26 cellular contexts compared by ENCODE assay signal in genomic region chr6:3946779-3947178, GRCh38.
A peak's percentile ranks its signal among the peaks of the same experiment; 100 is the strongest.
DNase-seq lines count a peak whose midpoint lies in the region; ATAC-seq, FAIRE-seq and TF ChIP-seq lines count a peak whose summit lies in the region.
"Had no signal": no experiment of that assay in that cellular context is flagged by ENCODE, and none has a peak within 500 bp of the region (broad histone marks: within the 10 kb centered on the region; RNA-seq: fewer than 3 reads in every experiment).

No MANE protein-coding gene starts in this region.

- H3K36me3 Mint-ChIP-seq in GM23338 (ENCODE audit: low read depth) (no peaks in the 10 kb centered on the region), MCF 10A (ENCODE audit: insufficient read depth, unreplicated experiment) (no peaks in the 10 kb centered on the region)
- H3K36me3 Mint-ChIP-seq in activated CD4-positive, alpha-beta T cell treated with anti-CD3 and anti-CD28 coated beads, Interleukin-2, amount 10 ng/mL, durations not matched to agents 7 days and 5 days (ENCODE audit: low read depth), result no peaks in the 10 kb centered on the region
- H3K36me3 Mint-ChIP-seq: activated CD8-positive, alpha-beta memory T cell treated with anti-CD3 and anti-CD28 coated beads, Interleukin-2, amount 10 ng/mL, durations not matched to agents 7 days and 5 days; brain; neural progenitor cell had no signal

- no peaks in the 10 kb centered on the region for H3K36me3 ChIP-seq in GM23338 (ENCODE audit: insufficient read depth)
- no peaks in the 10 kb centered on the region for H3K36me3 ChIP-seq in H1 (ENCODE audit: control insufficient read depth in 2 of 4, insufficient read depth in 4 of 4, low read length in 3 of 4)
- H3K36me3 ChIP-seq: BE2C, neural progenitor cell, SJCRH30, transverse colon had no signal

- H3K23ac ChIP-seq in H1 (ENCODE audit: insufficient read length), result no peak overlapping the region

- H2AK5ac ChIP-seq in H1 (ENCODE audit: low read depth, low read length), result no peak overlapping the region

- H3K9me3 Mint-ChIP-seq in GM23338 (no peaks in the 10 kb centered on the region; the same call in 2 of the 3 replicates), MCF 10A (ENCODE audit: unreplicated experiment) (peaks cover 4% of the 10 kb centered on the region)
- H3K9me3 Mint-ChIP-seq in activated CD4-positive, alpha-beta T cell treated with anti-CD3 and anti-CD28 coated beads, Interleukin-2, amount 10 ng/mL, durations not matched to agents 7 days and 5 days, result peaks cover 3% of the 10 kb centered on the region
- H3K9me3 Mint-ChIP-seq: activated T-cell treated with anti-CD3 and anti-CD28 coated beads, Interleukin-2, amount 50 U/mL, for 72 hours had no signal

- H2BK5ac ChIP-seq in H1 (ENCODE audit: low read depth, low read length), result no peak overlapping the region

- no peak overlapping the region; the same call in 1 of the 2 replicates for H4K8ac ChIP-seq in H1 (ENCODE audit: extremely low read depth, insufficient read depth, low read length)

- H2AFZ ChIP-seq in GM23338 (peak overlapping the region; percentile 83; the same call in 1 of the 2 replicates), H1 (ENCODE audit: low read length) (0 out of 2 replicates have a peak overlapping the region, but pooled peaks have one; percentile 36)
- H2AFZ ChIP-seq: neural progenitor cell had no signal

- H3K27ac ChIP-seq in GM23338 (ENCODE audit: low read depth) (no peak overlapping the region), H1 (ENCODE audit: low read depth, low read length) (no peak overlapping the region)
- H3K27ac ChIP-seq: HL-60, neural progenitor cell, SJCRH30, transverse colon had no signal

- H2BK12ac ChIP-seq in H1 (ENCODE audit: low read depth, low read length), result no peak overlapping the region

- H3K79me2 ChIP-seq in GM23338 (replicated peaks; ENCODE audit: insufficient read depth) (no peaks in the 10 kb centered on the region), H1 (ENCODE audit: control insufficient read depth in 1 of 2, insufficient read depth in 2 of 2, low read length in 2 of 2) (no peaks in the 10 kb centered on the region)

- H4K91ac ChIP-seq in H1 (replicated peaks; ENCODE audit: insufficient read length, low read length), result no peak overlapping the region

- H3K9me3 ChIP-seq in H1 (ENCODE audit: insufficient read depth in 2 of 2, low read depth in 1 of 2, low read length in 1 of 2), result no peaks in the 10 kb centered on the region
- H3K9me3 ChIP-seq: BE2C, SJCRH30, transverse colon had no signal

- H3K27me3 ChIP-seq in GM23338 (ENCODE audit: insufficient read depth) (no peaks in the 10 kb centered on the region), H1 (replicated peaks in 1 of 4; ENCODE audit: control insufficient read depth in 3 of 4, extremely low read depth in 1 of 4, insufficient read depth in 3 of 4, low read length in 3 of 4) (no peaks in the 10 kb centered on the region)
- H3K27me3 ChIP-seq: neural progenitor cell, SJCRH30 had no signal

- 62% methylated on average over 12 of the region's 12 CpGs; no CpG with 5 or more reads in 1 of the 2 experiments for WGBS in H1 (ENCODE audit: extremely low coverage in 1 of 2, insufficient coverage in 1 of 2, insufficient read length in 1 of 2, insufficient replicate concordance in 2 of 2, low coverage in 1 of 2, low lambda C conversion rate in 2 of 2, missing lambda C conversion rate in 1 of 2), 2 experiments

- H3K4me1 ChIP-seq in GM23338 (ENCODE audit: insufficient read depth) (peaks cover 14% of the 10 kb centered on the region), H1 (replicated peaks in 1 of 4; ENCODE audit: control insufficient read depth in 3 of 4, insufficient read depth in 4 of 4, low read length in 3 of 4) (peaks cover 0 to 6% (median 2%) of the 10 kb centered on the region in 4 experiments; a peak in 1 of 7 replicates)
- H3K4me1 ChIP-seq: BE2C, SJCRH30 had no signal

- H3K4me3 Mint-ChIP-seq in GM23338 (no peak overlapping the region), MCF 10A (ENCODE audit: unreplicated experiment) (no peak overlapping the region)
- H3K4me3 Mint-ChIP-seq in activated CD4-positive, alpha-beta T cell treated with anti-CD3 and anti-CD28 coated beads, Interleukin-2, amount 10 ng/mL, durations not matched to agents 7 days and 5 days, result no peak overlapping the region
- H3K4me3 Mint-ChIP-seq: activated CD8-positive, alpha-beta memory T cell treated with anti-CD3 and anti-CD28 coated beads, Interleukin-2, amount 10 ng/mL, durations not matched to agents 7 days and 5 days; activated T-cell treated with anti-CD3 and anti-CD28 coated beads, Interleukin-2, amount 50 U/mL, for 72 hours; brain; neural progenitor cell had no signal

- H3K23me2 ChIP-seq in H1 (ENCODE audit: low read depth, low read length), result no peaks in the 10 kb centered on the region

- TF ChIP-seq RAD21 in H1 (IDR thresholded peaks at IDR 0.05 in 1 of 2, conservative IDR thresholded peaks at IDR 0.05 in 1 of 2; ENCODE audit: low read depth in 2 of 2, low read length in 2 of 2), result no peak

- no peak overlapping the region for H4K5ac ChIP-seq in H1 (ENCODE audit: insufficient read length, low read depth, low read length)

- no peaks in the 10 kb centered on the region for H3F3A ChIP-seq in GM23338 (replicated peaks; ENCODE audit: low read depth)

- POLR2A ChIA-PET in H1 (lab: Charles Lee; ENCODE audit: partially characterized antibody) (no interaction called here), MCF 10A (lab: Yijun Ruan, JAX) (no interaction called here)
- POLR2A ChIA-PET in activated CD4-positive, alpha-beta T cell treated with anti-CD3 and anti-CD28 coated beads, Interleukin-2, amount 10 ng/mL, durations not matched to agents 7 days and 5 days (lab: Charles Lee), result no interaction called here

- no peak for TF ChIP-seq EP300 in H1 (IDR thresholded peaks at IDR 0.05; ENCODE audit: borderline replicate concordance in 1 of 2, low read depth in 2 of 2, low read length in 2 of 2)

- no peak overlapping the region for H3K27ac Mint-ChIP-seq in GM23338
- H3K27ac Mint-ChIP-seq in activated CD4-positive, alpha-beta T cell treated with anti-CD3 and anti-CD28 coated beads, Interleukin-2, amount 10 ng/mL, durations not matched to agents 7 days and 5 days, result no peak overlapping the region
- H3K27ac Mint-ChIP-seq in MCF 10A (ENCODE audit: low read depth, unreplicated experiment), result no peak overlapping the region
- H3K27ac Mint-ChIP-seq: activated CD8-positive, alpha-beta memory T cell treated with anti-CD3 and anti-CD28 coated beads, Interleukin-2, amount 10 ng/mL, durations not matched to agents 7 days and 5 days; activated T-cell treated with anti-CD3 and anti-CD28 coated beads, Interleukin-2, amount 50 U/mL, for 72 hours; brain; neural progenitor cell; progenitor cell of endocrine pancreas had no signal

- no peak overlapping the region for H3K14ac ChIP-seq in H1 (ENCODE audit: insufficient read length)

- no TSS peak for BruUV-seq in MCF 10A (replicated peaks; lab: Mats Ljungman, UMichigan)

- no peak overlapping the region for H3K4ac ChIP-seq in H1 (replicated peaks; ENCODE audit: insufficient read length, low read depth, low read length)

- 0 out of 4 replicates have a peak, but pooled peaks of 1 of the 2 experiments have one; percentile 15 for TF ChIP-seq CTCF in GM23338 (conservative IDR thresholded peaks at IDR 0.05; ENCODE audit: low read depth in 2 of 2)
- no peak for TF ChIP-seq CTCF in H1 (IDR thresholded peaks at IDR 0.05; ENCODE audit: control extremely low read depth in 1 of 3, insufficient read depth in 1 of 3, low read depth in 1 of 3, low read length in 3 of 3)
- no peak for TF ChIP-seq CTCF in MCF 10A (IDR thresholded peaks at IDR 0.05; ENCODE audit: unreplicated experiment)

- H3K4me2 ChIP-seq in GM23338 (no peak overlapping the region), H1 (ENCODE audit: insufficient read depth in 1 of 2, low read depth in 2 of 2, low read length in 2 of 2) (no peak overlapping the region)
- H3K4me2 ChIP-seq: neural progenitor cell had no signal

- no peak overlapping the region for H2BK120ac ChIP-seq in H1 (replicated peaks; ENCODE audit: low read depth, low read length)

- CTCF ChIA-PET in H1 (lab: Charles Lee; ENCODE audit: partially characterized antibody) (interaction anchor here (1.2 to 2.0 kb wide), 3 partner anchors 12 to 44 kb away, joined by 3 to 8 read pairs (median 4); no protein-coding TSS in a partner anchor), MCF 10A (lab: Yijun Ruan, JAX) (no interaction called here)
- CTCF ChIA-PET in activated CD4-positive, alpha-beta T cell treated with anti-CD3 and anti-CD28 coated beads, Interleukin-2, amount 10 ng/mL, durations not matched to agents 7 days and 5 days (lab: Charles Lee), result no interaction called here

- FAIRE-seq in H1 (lab: Jason Lieb, UNC), result no peak
- FAIRE-seq: GM19239 had no signal

- no peaks in the 10 kb centered on the region for H3K9me2 ChIP-seq in GM23338 (ENCODE audit: insufficient read depth)

- H3K18ac ChIP-seq in H1 (ENCODE audit: extremely low read depth, low read length), result no peak overlapping the region

- H3K56ac ChIP-seq in H1 (replicated peaks; ENCODE audit: insufficient read length, low read depth, low read length), result no peak overlapping the region

- H4K20me1 ChIP-seq in GM23338 (replicated peaks; ENCODE audit: insufficient read depth), result no peaks in the 10 kb centered on the region
- no peaks in the 10 kb centered on the region for H4K20me1 ChIP-seq in H1 (replicated peaks in 1 of 2; ENCODE audit: control insufficient read depth in 1 of 2, insufficient read depth in 2 of 2, low read length in 2 of 2)

- H2BK20ac ChIP-seq in H1 (ENCODE audit: low read length), result no peak overlapping the region

- no peak overlapping the region for H2BK15ac ChIP-seq in H1 (ENCODE audit: low read length)

- no peak for TF ChIP-seq POLR2A in H1 (IDR thresholded peaks at IDR 0.05; ENCODE audit: control extremely low read depth in 1 of 2, low read depth in 2 of 2, low read length in 2 of 2)

- H3K4me1 Mint-ChIP-seq in GM23338 (peaks cover 19% of the 10 kb centered on the region), MCF 10A (ENCODE audit: insufficient read depth, unreplicated experiment) (no peaks in the 10 kb centered on the region)
- peaks cover 3% of the 10 kb centered on the region for H3K4me1 Mint-ChIP-seq in activated CD4-positive, alpha-beta T cell treated with anti-CD3 and anti-CD28 coated beads, Interleukin-2, amount 10 ng/mL, durations not matched to agents 7 days and 5 days
- H3K4me1 Mint-ChIP-seq: brain, neural progenitor cell had no signal

- no peaks in the 10 kb centered on the region for H3K27me3 Mint-ChIP-seq in GM23338 (ENCODE audit: insufficient read depth, low read depth, poor library complexity)
- H3K27me3 Mint-ChIP-seq in activated CD4-positive, alpha-beta T cell treated with anti-CD3 and anti-CD28 coated beads, Interleukin-2, amount 10 ng/mL, durations not matched to agents 7 days and 5 days, result peaks cover 51% of the 10 kb centered on the region
- no peaks in the 10 kb centered on the region for H3K27me3 Mint-ChIP-seq in MCF 10A (ENCODE audit: insufficient read depth, unreplicated experiment)
- H3K27me3 Mint-ChIP-seq: brain had no signal

- H3K79me1 ChIP-seq in H1 (ENCODE audit: low read depth, low read length), result no peaks in the 10 kb centered on the region

- H3K4me3 ChIP-seq in GM23338 (no peak overlapping the region), H1 (ENCODE audit: extremely low read depth in 1 of 4, insufficient read depth in 2 of 4, low read depth in 3 of 4, low read length in 4 of 4) (no peak overlapping the region)
- H3K4me3 ChIP-seq: neural progenitor cell, SJCRH30, transverse colon had no signal

- H3K9ac ChIP-seq in H1 (replicated peaks in 1 of 4; ENCODE audit: extremely low read depth in 1 of 4, low read depth in 3 of 4, low read length in 3 of 4), result no peak overlapping the region
- H3K9ac ChIP-seq: neural progenitor cell had no signal

- intact Hi-C loops in MCF 10A (cut with micrococcal nuclease), result no loop called here

- DNase-seq in EH (ENCODE audit: low read depth) (peak; percentile 49), GM23338 (ENCODE audit: low spot score) (peak; percentile 44), H1 (ENCODE audit: low read depth in 1 of 2, low spot score in 2 of 2) (no peak), occipital lobe (lab: John Stamatoyannopoulos, UW) (peak; percentile 5), MCF 10A (ENCODE audit: unreplicated experiment) (no peak)
- no peak for DNase-seq in activated CD4-positive, alpha-beta T cell treated with anti-CD3 and anti-CD28 coated beads, Interleukin-2, amount 10 ng/mL, durations not matched to agents 7 days and 5 days
- DNase-seq: ACHN; activated CD4-positive, alpha-beta T cell treated with anti-CD3 and anti-CD28 coated beads, Interleukin-2, amount 50 U/mL, for 1 hour; activated CD8-positive, alpha-beta memory T cell treated with anti-CD3 and anti-CD28 coated beads, Interleukin-2, amount 10 ng/mL, durations not matched to agents 7 days and 5 days; activated naive CD4-positive, alpha-beta T cell; activated T-cell treated with anti-CD3 and anti-CD28 coated beads, Interleukin-2, amount 50 U/mL, for 72 hours; BE2C; GDM1; mammary epithelial cell; NCI-H1694 treated with DMSO at 0.1 percent for 48 hours; NCI-H2171 treated with DMSO at 0.1 percent for 48 hours; NCI-H524 treated with DMSO at 0.1 percent for 48 hours; SJCRH30; transverse colon had no signal

- ATAC-seq in GM23338 (peak; percentile 91), HG02798 (IDR thresholded peaks at IDR 0.05; ENCODE audit: poor library complexity, unreplicated experiment) (no peak)
- ATAC-seq: activated CD8-positive, alpha-beta memory T cell treated with anti-CD3 and anti-CD28 coated beads, Interleukin-2, amount 10 ng/mL, durations not matched to agents 7 days and 5 days; activated T-cell treated with anti-CD3 and anti-CD28 coated beads, Interleukin-2, amount 50 U/mL, for 72 hours; Panc1 had no signal

Comparison
In these comparisons a context has a peak if more than half of its experiments do, and no peak if none do; other contexts are left out.
1. DNase-seq: peak in EH (single experiment), GM23338 (single experiment) and occipital lobe (single experiment); none in H1 (0 of 2), activated CD4-positive, alpha-beta T cell treated with anti-CD3 and anti-CD28 coated beads, Interleukin-2, amount 10 ng/mL, durations not matched to agents 7 days and 5 days (single experiment) and MCF 10A (single experiment).